In the genomic region with DNA sequence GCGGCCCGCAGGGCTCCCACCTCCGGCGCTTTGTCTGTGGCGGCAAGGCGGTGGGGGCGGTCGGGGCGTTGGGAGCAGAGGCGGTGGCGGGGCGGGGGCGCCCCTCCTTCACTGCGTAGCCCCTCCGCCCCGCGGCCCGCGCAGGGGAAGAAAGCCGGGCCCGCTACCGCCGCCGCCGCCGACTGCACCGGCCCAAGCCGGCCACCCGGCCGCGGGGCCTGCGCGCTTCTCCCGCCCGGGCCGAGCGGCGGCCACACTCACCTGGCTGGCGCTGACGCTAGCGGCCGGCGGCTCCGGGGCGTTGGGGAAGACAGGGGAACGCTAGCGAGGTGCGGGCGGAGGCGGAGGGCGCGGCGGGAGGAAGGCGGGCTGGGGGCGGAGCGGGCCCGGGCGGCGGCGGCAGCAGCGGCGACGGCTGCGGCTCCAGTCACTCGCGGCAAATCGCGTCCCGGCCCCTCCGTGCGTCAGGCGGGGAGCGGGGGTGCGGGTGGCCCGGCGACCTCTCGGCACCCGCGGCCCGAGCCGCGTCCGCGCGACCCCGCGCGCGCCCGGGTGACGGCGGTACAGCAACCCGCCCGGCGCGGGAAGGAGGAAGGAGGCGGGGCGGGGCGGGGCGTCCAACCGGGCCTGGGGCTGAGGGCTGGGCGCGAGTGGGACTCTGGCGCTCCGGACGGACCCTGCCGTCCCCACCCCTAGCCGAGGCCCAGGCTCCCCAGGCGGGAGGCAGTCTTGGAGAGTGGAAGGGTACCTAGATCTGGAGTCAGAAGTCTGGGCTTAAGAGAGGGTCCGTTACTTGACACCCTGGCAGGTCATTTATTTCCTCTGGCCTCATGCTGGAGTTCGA, we compare ENCODE assay signal across 2 cellular contexts.
TF ChIP-seq lines count a peak whose summit lies in the region.

A gene with protein sequence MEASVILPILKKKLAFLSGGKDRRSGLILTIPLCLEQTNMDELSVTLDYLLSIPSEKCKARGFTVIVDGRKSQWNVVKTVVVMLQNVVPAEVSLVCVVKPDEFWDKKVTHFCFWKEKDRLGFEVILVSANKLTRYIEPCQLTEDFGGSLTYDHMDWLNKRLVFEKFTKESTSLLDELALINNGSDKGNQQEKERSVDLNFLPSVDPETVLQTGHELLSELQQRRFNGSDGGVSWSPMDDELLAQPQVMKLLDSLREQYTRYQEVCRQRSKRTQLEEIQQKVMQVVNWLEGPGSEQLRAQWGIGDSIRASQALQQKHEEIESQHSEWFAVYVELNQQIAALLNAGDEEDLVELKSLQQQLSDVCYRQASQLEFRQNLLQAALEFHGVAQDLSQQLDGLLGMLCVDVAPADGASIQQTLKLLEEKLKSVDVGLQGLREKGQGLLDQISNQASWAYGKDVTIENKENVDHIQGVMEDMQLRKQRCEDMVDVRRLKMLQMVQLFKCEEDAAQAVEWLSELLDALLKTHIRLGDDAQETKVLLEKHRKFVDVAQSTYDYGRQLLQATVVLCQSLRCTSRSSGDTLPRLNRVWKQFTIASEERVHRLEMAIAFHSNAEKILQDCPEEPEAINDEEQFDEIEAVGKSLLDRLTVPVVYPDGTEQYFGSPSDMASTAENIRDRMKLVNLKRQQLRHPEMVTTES (minus strand): TSS at position 595 of the 844 bp plus-strand sequence. CDS start 72,991 bp downstream, outside the sequence.

TF ChIP-seq in GM23338, 12 proteins besides CTCF, POLR2A, EP300 and RAD21:
- TF ChIP-seq JUNB (IDR thresholded peaks at IDR 0.05; ENCODE audit: unreplicated experiment), result no peak

TF ChIP-seq in K562, 482 proteins besides CTCF, POLR2A, EP300 and RAD21 (continues in another document):
- TF ChIP-seq ZNF316 (IDR thresholded peaks at IDR 0.05) (no peak), PTTG1 (tag; IDR thresholded peaks at IDR 0.05; ENCODE audit: low read depth) (no peak), ZNF551 (CRISPR knock-in tag; IDR thresholded peaks at IDR 0.05) (no peak), SAFB (IDR thresholded peaks at IDR 0.05; ENCODE audit: borderline replicate concordance, low read depth, low read length) (no peak), ARNT (IDR thresholded peaks at IDR 0.05) (no peak), EHMT2 (IDR thresholded peaks at IDR 0.05) (no peak), GABPB1 (CRISPR knock-in tag; IDR thresholded peaks at IDR 0.05) (no peak), ZBED1 (IDR thresholded peaks at IDR 0.05) (no peak), ESRRA (IDR thresholded peaks at IDR 0.05; ENCODE audit: borderline replicate concordance, low read depth) (no peak), TAF9B (IDR thresholded peaks at IDR 0.05; ENCODE audit: partially characterized antibody) (no peak), MAZ (CRISPR knock-in tag; conservative IDR thresholded peaks at IDR 0.05 in 1 of 2, IDR thresholded peaks at IDR 0.05 in 1 of 2) (peak in 1 of 2 experiments; percentile 45; a peak in 1 of 4 replicates), CHD1 (IDR thresholded peaks at IDR 0.05; ENCODE audit: low read length) (no peak), FOXA1 (IDR thresholded peaks at IDR 0.05; ENCODE audit: borderline replicate concordance) (no peak), ZEB2 (IDR thresholded peaks at IDR 0.05) (no peak), ZZZ3 (IDR thresholded peaks at IDR 0.05) (no peak), POU5F1 (IDR thresholded peaks at IDR 0.05; ENCODE audit: borderline replicate concordance, low read depth, low read length, partially characterized antibody) (no peak), JUN (IDR thresholded peaks at IDR 0.05; ENCODE audit: borderline replicate concordance, low read depth, low read length) (no peak), JUN (CRISPR knock-in tag; IDR thresholded peaks at IDR 0.05; ENCODE audit: borderline replicate concordance) (no peak), POLR3G (IDR thresholded peaks at IDR 0.05; ENCODE audit: extremely low read depth, insufficient read length, insufficient replicate concordance) (no peak), E2F3 (CRISPR knock-in tag; IDR thresholded peaks at IDR 0.05) (peak; percentile 66), NFXL1 (CRISPR knock-in tag; IDR thresholded peaks at IDR 0.05) (no peak), POLR3A (IDR thresholded peaks at IDR 0.05; ENCODE audit: borderline replicate concordance, extremely low read depth, insufficient read depth, insufficient read length) (no peak), SIN3A (IDR thresholded peaks at IDR 0.05; ENCODE audit: borderline replicate concordance in 2 of 2, control insufficient read depth in 1 of 2, low read depth in 2 of 2, low read length in 2 of 2) (no peak)
- TF ChIP-seq, protein P1, sequence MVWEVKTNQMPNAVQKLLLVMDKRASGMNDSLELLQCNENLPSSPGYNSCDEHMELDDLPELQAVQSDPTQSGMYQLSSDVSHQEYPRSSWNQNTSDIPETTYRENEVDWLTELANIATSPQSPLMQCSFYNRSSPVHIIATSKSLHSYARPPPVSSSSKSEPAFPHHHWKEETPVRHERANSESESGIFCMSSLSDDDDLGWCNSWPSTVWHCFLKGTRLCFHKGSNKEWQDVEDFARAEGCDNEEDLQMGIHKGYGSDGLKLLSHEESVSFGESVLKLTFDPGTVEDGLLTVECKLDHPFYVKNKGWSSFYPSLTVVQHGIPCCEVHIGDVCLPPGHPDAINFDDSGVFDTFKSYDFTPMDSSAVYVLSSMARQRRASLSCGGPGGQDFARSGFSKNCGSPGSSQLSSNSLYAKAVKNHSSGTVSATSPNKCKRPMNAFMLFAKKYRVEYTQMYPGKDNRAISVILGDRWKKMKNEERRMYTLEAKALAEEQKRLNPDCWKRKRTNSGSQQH (CRISPR knock-in tag; IDR thresholded peaks at IDR 0.05), result no peak
- TF ChIP-seq, protein P2, sequence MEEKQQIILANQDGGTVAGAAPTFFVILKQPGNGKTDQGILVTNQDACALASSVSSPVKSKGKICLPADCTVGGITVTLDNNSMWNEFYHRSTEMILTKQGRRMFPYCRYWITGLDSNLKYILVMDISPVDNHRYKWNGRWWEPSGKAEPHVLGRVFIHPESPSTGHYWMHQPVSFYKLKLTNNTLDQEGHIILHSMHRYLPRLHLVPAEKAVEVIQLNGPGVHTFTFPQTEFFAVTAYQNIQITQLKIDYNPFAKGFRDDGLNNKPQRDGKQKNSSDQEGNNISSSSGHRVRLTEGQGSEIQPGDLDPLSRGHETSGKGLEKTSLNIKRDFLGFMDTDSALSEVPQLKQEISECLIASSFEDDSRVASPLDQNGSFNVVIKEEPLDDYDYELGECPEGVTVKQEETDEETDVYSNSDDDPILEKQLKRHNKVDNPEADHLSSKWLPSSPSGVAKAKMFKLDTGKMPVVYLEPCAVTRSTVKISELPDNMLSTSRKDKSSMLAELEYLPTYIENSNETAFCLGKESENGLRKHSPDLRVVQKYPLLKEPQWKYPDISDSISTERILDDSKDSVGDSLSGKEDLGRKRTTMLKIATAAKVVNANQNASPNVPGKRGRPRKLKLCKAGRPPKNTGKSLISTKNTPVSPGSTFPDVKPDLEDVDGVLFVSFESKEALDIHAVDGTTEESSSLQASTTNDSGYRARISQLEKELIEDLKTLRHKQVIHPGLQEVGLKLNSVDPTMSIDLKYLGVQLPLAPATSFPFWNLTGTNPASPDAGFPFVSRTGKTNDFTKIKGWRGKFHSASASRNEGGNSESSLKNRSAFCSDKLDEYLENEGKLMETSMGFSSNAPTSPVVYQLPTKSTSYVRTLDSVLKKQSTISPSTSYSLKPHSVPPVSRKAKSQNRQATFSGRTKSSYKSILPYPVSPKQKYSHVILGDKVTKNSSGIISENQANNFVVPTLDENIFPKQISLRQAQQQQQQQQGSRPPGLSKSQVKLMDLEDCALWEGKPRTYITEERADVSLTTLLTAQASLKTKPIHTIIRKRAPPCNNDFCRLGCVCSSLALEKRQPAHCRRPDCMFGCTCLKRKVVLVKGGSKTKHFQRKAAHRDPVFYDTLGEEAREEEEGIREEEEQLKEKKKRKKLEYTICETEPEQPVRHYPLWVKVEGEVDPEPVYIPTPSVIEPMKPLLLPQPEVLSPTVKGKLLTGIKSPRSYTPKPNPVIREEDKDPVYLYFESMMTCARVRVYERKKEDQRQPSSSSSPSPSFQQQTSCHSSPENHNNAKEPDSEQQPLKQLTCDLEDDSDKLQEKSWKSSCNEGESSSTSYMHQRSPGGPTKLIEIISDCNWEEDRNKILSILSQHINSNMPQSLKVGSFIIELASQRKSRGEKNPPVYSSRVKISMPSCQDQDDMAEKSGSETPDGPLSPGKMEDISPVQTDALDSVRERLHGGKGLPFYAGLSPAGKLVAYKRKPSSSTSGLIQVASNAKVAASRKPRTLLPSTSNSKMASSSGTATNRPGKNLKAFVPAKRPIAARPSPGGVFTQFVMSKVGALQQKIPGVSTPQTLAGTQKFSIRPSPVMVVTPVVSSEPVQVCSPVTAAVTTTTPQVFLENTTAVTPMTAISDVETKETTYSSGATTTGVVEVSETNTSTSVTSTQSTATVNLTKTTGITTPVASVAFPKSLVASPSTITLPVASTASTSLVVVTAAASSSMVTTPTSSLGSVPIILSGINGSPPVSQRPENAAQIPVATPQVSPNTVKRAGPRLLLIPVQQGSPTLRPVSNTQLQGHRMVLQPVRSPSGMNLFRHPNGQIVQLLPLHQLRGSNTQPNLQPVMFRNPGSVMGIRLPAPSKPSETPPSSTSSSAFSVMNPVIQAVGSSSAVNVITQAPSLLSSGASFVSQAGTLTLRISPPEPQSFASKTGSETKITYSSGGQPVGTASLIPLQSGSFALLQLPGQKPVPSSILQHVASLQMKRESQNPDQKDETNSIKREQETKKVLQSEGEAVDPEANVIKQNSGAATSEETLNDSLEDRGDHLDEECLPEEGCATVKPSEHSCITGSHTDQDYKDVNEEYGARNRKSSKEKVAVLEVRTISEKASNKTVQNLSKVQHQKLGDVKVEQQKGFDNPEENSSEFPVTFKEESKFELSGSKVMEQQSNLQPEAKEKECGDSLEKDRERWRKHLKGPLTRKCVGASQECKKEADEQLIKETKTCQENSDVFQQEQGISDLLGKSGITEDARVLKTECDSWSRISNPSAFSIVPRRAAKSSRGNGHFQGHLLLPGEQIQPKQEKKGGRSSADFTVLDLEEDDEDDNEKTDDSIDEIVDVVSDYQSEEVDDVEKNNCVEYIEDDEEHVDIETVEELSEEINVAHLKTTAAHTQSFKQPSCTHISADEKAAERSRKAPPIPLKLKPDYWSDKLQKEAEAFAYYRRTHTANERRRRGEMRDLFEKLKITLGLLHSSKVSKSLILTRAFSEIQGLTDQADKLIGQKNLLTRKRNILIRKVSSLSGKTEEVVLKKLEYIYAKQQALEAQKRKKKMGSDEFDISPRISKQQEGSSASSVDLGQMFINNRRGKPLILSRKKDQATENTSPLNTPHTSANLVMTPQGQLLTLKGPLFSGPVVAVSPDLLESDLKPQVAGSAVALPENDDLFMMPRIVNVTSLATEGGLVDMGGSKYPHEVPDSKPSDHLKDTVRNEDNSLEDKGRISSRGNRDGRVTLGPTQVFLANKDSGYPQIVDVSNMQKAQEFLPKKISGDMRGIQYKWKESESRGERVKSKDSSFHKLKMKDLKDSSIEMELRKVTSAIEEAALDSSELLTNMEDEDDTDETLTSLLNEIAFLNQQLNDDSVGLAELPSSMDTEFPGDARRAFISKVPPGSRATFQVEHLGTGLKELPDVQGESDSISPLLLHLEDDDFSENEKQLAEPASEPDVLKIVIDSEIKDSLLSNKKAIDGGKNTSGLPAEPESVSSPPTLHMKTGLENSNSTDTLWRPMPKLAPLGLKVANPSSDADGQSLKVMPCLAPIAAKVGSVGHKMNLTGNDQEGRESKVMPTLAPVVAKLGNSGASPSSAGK (IDR thresholded peaks at IDR 0.05), result peak; percentile 83
- TF ChIP-seq, protein P3, sequence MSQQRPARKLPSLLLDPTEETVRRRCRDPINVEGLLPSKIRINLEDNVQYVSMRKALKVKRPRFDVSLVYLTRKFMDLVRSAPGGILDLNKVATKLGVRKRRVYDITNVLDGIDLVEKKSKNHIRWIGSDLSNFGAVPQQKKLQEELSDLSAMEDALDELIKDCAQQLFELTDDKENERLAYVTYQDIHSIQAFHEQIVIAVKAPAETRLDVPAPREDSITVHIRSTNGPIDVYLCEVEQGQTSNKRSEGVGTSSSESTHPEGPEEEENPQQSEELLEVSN (IDR thresholded peaks at IDR 0.05; ENCODE audit: borderline replicate concordance in 1 of 2, extremely low read depth in 1 of 2, insufficient read depth in 1 of 2, insufficient read length in 1 of 2, low read depth in 1 of 2, low read length in 1 of 2, poor library complexity in 1 of 2, severe bottlenecking in 1 of 2), result peak in 1 of 2 experiments; percentile 74
- TF ChIP-seq, protein P4, sequence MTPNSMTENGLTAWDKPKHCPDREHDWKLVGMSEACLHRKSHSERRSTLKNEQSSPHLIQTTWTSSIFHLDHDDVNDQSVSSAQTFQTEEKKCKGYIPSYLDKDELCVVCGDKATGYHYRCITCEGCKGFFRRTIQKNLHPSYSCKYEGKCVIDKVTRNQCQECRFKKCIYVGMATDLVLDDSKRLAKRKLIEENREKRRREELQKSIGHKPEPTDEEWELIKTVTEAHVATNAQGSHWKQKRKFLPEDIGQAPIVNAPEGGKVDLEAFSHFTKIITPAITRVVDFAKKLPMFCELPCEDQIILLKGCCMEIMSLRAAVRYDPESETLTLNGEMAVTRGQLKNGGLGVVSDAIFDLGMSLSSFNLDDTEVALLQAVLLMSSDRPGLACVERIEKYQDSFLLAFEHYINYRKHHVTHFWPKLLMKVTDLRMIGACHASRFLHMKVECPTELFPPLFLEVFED (CRISPR knock-in tag; conservative IDR thresholded peaks at IDR 0.05), result no peak
- TF ChIP-seq, protein P5, sequence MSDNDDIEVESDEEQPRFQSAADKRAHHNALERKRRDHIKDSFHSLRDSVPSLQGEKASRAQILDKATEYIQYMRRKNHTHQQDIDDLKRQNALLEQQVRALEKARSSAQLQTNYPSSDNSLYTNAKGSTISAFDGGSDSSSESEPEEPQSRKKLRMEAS (CRISPR knock-in tag; IDR thresholded peaks at IDR 0.05), result peak; percentile 32; the same call in 1 of the 2 replicates
- TF ChIP-seq, protein P6, sequence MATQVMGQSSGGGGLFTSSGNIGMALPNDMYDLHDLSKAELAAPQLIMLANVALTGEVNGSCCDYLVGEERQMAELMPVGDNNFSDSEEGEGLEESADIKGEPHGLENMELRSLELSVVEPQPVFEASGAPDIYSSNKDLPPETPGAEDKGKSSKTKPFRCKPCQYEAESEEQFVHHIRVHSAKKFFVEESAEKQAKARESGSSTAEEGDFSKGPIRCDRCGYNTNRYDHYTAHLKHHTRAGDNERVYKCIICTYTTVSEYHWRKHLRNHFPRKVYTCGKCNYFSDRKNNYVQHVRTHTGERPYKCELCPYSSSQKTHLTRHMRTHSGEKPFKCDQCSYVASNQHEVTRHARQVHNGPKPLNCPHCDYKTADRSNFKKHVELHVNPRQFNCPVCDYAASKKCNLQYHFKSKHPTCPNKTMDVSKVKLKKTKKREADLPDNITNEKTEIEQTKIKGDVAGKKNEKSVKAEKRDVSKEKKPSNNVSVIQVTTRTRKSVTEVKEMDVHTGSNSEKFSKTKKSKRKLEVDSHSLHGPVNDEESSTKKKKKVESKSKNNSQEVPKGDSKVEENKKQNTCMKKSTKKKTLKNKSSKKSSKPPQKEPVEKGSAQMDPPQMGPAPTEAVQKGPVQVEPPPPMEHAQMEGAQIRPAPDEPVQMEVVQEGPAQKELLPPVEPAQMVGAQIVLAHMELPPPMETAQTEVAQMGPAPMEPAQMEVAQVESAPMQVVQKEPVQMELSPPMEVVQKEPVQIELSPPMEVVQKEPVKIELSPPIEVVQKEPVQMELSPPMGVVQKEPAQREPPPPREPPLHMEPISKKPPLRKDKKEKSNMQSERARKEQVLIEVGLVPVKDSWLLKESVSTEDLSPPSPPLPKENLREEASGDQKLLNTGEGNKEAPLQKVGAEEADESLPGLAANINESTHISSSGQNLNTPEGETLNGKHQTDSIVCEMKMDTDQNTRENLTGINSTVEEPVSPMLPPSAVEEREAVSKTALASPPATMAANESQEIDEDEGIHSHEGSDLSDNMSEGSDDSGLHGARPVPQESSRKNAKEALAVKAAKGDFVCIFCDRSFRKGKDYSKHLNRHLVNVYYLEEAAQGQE (CRISPR knock-in tag; IDR thresholded peaks at IDR 0.05; ENCODE audit: low read depth), result no peak
- TF ChIP-seq, protein P7, sequence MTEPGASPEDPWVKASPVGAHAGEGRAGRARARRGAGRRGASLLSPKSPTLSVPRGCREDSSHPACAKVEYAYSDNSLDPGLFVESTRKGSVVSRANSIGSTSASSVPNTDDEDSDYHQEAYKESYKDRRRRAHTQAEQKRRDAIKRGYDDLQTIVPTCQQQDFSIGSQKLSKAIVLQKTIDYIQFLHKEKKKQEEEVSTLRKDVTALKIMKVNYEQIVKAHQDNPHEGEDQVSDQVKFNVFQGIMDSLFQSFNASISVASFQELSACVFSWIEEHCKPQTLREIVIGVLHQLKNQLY (CRISPR knock-in tag; conservative IDR thresholded peaks at IDR 0.05), result no peak
